Comparison of ENCODE assay signal across 8 cellular contexts in the genomic region with DNA sequence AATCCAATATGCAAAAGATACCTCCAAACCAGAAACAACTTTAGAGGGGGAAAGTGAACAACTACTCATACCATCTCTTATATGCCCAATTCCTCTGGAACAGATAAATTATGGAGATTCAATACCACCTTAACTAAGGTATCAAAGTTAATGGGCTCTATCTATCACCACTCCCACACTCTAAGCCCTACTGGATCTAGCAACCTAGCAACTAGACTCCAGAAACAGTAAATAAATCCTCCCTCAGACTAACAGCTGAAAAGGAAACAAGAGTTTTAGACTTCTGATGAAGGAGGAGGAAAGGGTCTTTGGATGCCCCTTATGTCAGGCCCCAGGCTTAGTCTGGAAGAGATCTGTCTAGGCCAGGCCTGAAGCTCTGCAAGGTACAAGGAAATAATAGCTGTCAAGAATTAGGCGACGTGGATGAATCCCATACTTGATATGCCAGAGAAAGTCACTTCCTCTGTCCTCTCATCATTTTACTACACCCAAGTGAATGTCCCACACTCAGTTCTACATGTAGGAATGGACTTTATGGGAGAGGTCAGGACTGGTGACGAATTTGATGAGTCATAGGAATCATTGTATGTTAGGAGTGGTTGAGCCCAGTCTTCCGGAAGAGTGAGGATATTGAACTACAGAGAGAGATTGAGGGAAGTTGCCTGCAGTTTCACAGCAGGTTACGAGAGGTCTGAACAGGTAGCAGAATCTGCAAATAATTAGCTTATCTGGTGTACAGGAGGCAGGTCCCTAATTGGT.
DNase-seq lines count a peak whose midpoint lies in the region; ATAC-seq and TF ChIP-seq lines count a peak whose summit lies in the region.

No MANE protein-coding gene starts in this region.

- H3K4me3 ChIP-seq in ACC112 (ENCODE audit: low read depth, low read length) = 0 out of 2 replicates have a peak overlapping the region, but pooled peaks have one; percentile 15
- H3K4me3 ChIP-seq in brain microvascular endothelial cell (ENCODE audit: low read depth, low read length) = no peak overlapping the region
- H3K4me3 ChIP-seq in right lobe of liver = no peak overlapping the region
- no peak overlapping the region for H3K4me3 ChIP-seq in prostate gland

- in situ Hi-C loops in brain microvascular endothelial cell (cut with HindIII; ENCODE audit: low pct_ligation_motif_present, low sequenced_read_pairs) = no loop called here

- 76% methylated on average over 5 of the region's 5 CpGs for WGBS in right lobe of liver (ENCODE audit: insufficient coverage, low coverage, low lambda C conversion rate, missing lambda C conversion rate)
- 89% methylated on average over 5 of the region's 5 CpGs for WGBS in prostate gland

- H3K36me3 ChIP-seq in ACC112 (ENCODE audit: insufficient read depth, low read length) = no peaks in the 10 kb centered on the region
- no peaks in the 10 kb centered on the region for H3K36me3 ChIP-seq in brain microvascular endothelial cell (replicated peaks)
- H3K36me3 ChIP-seq in right lobe of liver = no peaks in the 10 kb centered on the region
- H3K36me3 ChIP-seq in prostate gland = no peaks in the 10 kb centered on the region

- DNase-seq in brain microvascular endothelial cell = peak; percentile 91
- no peak for DNase-seq in right lobe of liver
- no peak for DNase-seq in stimulated activated naive CD4-positive, alpha-beta T cell (lab: John Stamatoyannopoulos, UW)
- no peak for DNase-seq in prostate gland (ENCODE audit: low spot score)

- H3K4me1 ChIP-seq in ACC112 (ENCODE audit: control insufficient read depth, insufficient read depth, low read length, unreplicated experiment) = peaks cover 19% of the 10 kb centered on the region
- H3K4me1 ChIP-seq in right lobe of liver = peaks cover 0 to 8% (median 0%) of the 10 kb centered on the region in 4 donors
- peaks cover 6% of the 10 kb centered on the region for H3K4me1 ChIP-seq in prostate gland (replicated peaks)

- H3K27me3 ChIP-seq in ACC112 (ENCODE audit: insufficient read depth, low read length) (no peaks in the 10 kb centered on the region), brain microvascular endothelial cell (replicated peaks) (no peaks in the 10 kb centered on the region), right lobe of liver (no peaks in the 10 kb centered on the region), prostate gland (replicated peaks; ENCODE audit: insufficient read depth) (no peaks in the 10 kb centered on the region)

- no peaks in the 10 kb centered on the region for H3K9me3 ChIP-seq in right lobe of liver
- no peaks in the 10 kb centered on the region for H3K9me3 ChIP-seq in prostate gland

- TF ChIP-seq CTCF in brain microvascular endothelial cell (IDR thresholded peaks at IDR 0.05; ENCODE audit: low read depth, low read length, missing control alignments) (no peak), right lobe of liver (IDR thresholded peaks at IDR 0.05) (no peak), prostate gland (IDR thresholded peaks at IDR 0.05) (no peak)

- H3K79me2 ChIP-seq in ACC112 (ENCODE audit: control insufficient read depth, insufficient read depth, low read length, unreplicated experiment) = peaks cover 43% of the 10 kb centered on the region

- intact Hi-C loops in right lobe of liver (cut with DNase I) = no loop called here
- intact Hi-C loops in prostate gland (cut with DNase I) = loop anchor here (5.0 kb wide), 1 partner anchor 228 kb away; no protein-coding TSS in a partner anchor

- TF ChIP-seq POLR2A in right lobe of liver (IDR thresholded peaks at IDR 0.05) (no peak), prostate gland (IDR thresholded peaks at IDR 0.05) (no peak)

- H2AFZ ChIP-seq in ACC112 (ENCODE audit: low read length, unreplicated experiment) = no peak overlapping the region

- peak; percentile 52 for ATAC-seq in HG03066 (IDR thresholded peaks at IDR 0.05; ENCODE audit: low read depth, unreplicated experiment)
- peak; percentile 53 to 87 (median 54) for ATAC-seq in right lobe of liver
- no peak for ATAC-seq in GM18861 (IDR thresholded peaks at IDR 0.05; ENCODE audit: unreplicated experiment)
- no peak for ATAC-seq in GM19351 (IDR thresholded peaks at IDR 0.05; ENCODE audit: unreplicated experiment)

- H3K27ac ChIP-seq in ACC112 (ENCODE audit: low read depth, low read length) (peak overlapping the region; percentile 93), brain microvascular endothelial cell (peak overlapping the region; percentile 86), right lobe of liver (no peak overlapping the region), prostate gland (no peak overlapping the region)

Comparison
In these comparisons a context has a peak if more than half of its experiments do, and no peak if none do; other contexts are left out.
1. H3K27ac ChIP-seq: peak in ACC112 (single experiment) and brain microvascular endothelial cell (single experiment); none in right lobe of liver (0 of 3) and prostate gland (0 of 2).
2. ATAC-seq: peak in HG03066 (single experiment) and right lobe of liver (4 of 4); none in GM18861 (single experiment) and GM19351 (single experiment).